In genomic region chr18:51044928-51045587, GRCh38 we compare ENCODE assay signal across 10 cellular contexts. TPM values are rescaled to one million over a fixed set of nuclear protein-coding genes. Genes with fewer than 3 reads are reported as not detected.
A peak's percentile ranks its signal among the peaks of the same experiment; 100 is the strongest.
DNase-seq lines count a peak whose midpoint lies in the region; ATAC-seq and TF ChIP-seq lines count a peak whose summit lies in the region.
"Had no signal": no experiment of that assay in that cellular context is flagged by ENCODE, and none has a peak within 500 bp of the region (broad histone marks: within the 10 kb centered on the region; RNA-seq: fewer than 3 reads in every experiment).

No MANE protein-coding gene starts in this region.

- H3K4me3 ChIP-seq in right cardiac atrium (ENCODE audit: low read length), result peak overlapping the region; percentile 32
- H3K4me3 ChIP-seq: SJSA1 had no signal

- peaks cover 8% of the 10 kb centered on the region for H3K36me3 Mint-ChIP-seq in activated T-cell treated with anti-CD3 and anti-CD28 coated beads, Interleukin-2, amount 50 U/mL, for 4 hours (ENCODE audit: insufficient read depth)
- H3K36me3 Mint-ChIP-seq in WTC11, result peaks cover 17% of the 10 kb centered on the region
- H3K36me3 Mint-ChIP-seq in stimulated activated effector memory CD8-positive, alpha-beta T cell treated with anti-CD3 and anti-CD28 coated beads, Interleukin-12 subunit alpha, Interleukin-12 subunit beta, amount 100 ng/mL, for 72 hours, result peaks cover 40% of the 10 kb centered on the region

- CTCF ChIA-PET in WTC11 (lab: Charles Lee), result interaction anchor here (1.0 kb wide), 1 partner anchor 78 kb away, joined by 5 read pairs; no protein-coding TSS in a partner anchor

- peaks cover 6% of the 10 kb centered on the region for H3K4me1 ChIP-seq in right cardiac atrium (ENCODE audit: control insufficient read depth, insufficient read depth, low read length)

- H3K27me3 Mint-ChIP-seq in activated T-cell treated with anti-CD3 and anti-CD28 coated beads, Interleukin-2, amount 50 U/mL, for 4 hours (ENCODE audit: low read depth), result no peaks in the 10 kb centered on the region
- no peaks in the 10 kb centered on the region for H3K27me3 Mint-ChIP-seq in WTC11 (ENCODE audit: low read depth)

- H3K4me1 Mint-ChIP-seq in activated T-cell treated with anti-CD3 and anti-CD28 coated beads, Interleukin-2, amount 50 U/mL, for 4 hours (ENCODE audit: low read depth), result peaks cover 59% of the 10 kb centered on the region
- H3K4me1 Mint-ChIP-seq in WTC11, result peaks cover 69% of the 10 kb centered on the region
- peaks cover 50% of the 10 kb centered on the region for H3K4me1 Mint-ChIP-seq in stimulated activated effector memory CD8-positive, alpha-beta T cell treated with anti-CD3 and anti-CD28 coated beads, Interleukin-12 subunit alpha, Interleukin-12 subunit beta, amount 100 ng/mL, for 72 hours

- intact Hi-C loops in right cardiac atrium (cut with DNase I), result no loop called here

- H3K27ac Mint-ChIP-seq in WTC11, result peak overlapping the region; percentile 58
- peak overlapping the region; percentile 36 for H3K27ac Mint-ChIP-seq in stimulated activated effector memory CD8-positive, alpha-beta T cell treated with anti-CD3 and anti-CD28 coated beads, Interleukin-12 subunit alpha, Interleukin-12 subunit beta, amount 100 ng/mL, for 72 hours

- no peaks in the 10 kb centered on the region for H3K27me3 ChIP-seq in right cardiac atrium (ENCODE audit: control insufficient read depth, insufficient read depth)
- H3K27me3 ChIP-seq: SJSA1 had no signal

- ATAC-seq in activated T-cell treated with anti-CD3 and anti-CD28 coated beads, Interleukin-2, amount 50 U/mL, for 4 hours, result no peak
- no peak; the same call in 1 of the 2 replicates for ATAC-seq in WTC11
- ATAC-seq in right cardiac atrium, result no peak
- no peak for ATAC-seq in stimulated activated effector memory CD8-positive, alpha-beta T cell treated with anti-CD3 and anti-CD28 coated beads, Interleukin-12 subunit alpha, Interleukin-12 subunit beta, amount 100 ng/mL, for 72 hours

- 28% methylated on average over 2 of the region's 2 CpGs for WGBS in right cardiac atrium

- POLR2A ChIA-PET in WTC11 (lab: Charles Lee), result no interaction called here

- no peak for DNase-seq in activated T-cell treated with anti-CD3 and anti-CD28 coated beads, Interleukin-2, amount 50 U/mL, for 4 hours
- no peak for DNase-seq in activated T-cell treated with anti-CD3 and anti-CD28 coated beads for 4 hours
- DNase-seq in WTC11 (ENCODE audit: low spot score), result no peak
- DNase-seq in right cardiac atrium, result no peak
- no peak for DNase-seq in stimulated activated effector memory CD8-positive, alpha-beta T cell treated with anti-CD3 and anti-CD28 coated beads, Interleukin-12 subunit alpha, Interleukin-12 subunit beta, amount 100 ng/mL, for 72 hours (ENCODE audit: low spot score in 2 of 2)
- DNase-seq in NCI-H1694 treated with DMSO at 0.1 percent for 48 hours (lab: John Stamatoyannopoulos, UW), result no peak
- DNase-seq in central memory CD4-positive, alpha-beta T cell, result no peak
- DNase-seq in AG08395 (ENCODE audit: low spot score), result no peak
- DNase-seq: stimulated activated CD4-positive, alpha-beta T cell treated with anti-CD3 and anti-CD28 coated beads, Interleukin-4, amount 100 ng/mL, for 24 hours had no signal

- H3K9me3 ChIP-seq in right cardiac atrium (ENCODE audit: control insufficient read depth, low read length), result no peaks in the 10 kb centered on the region
- H3K9me3 ChIP-seq: SJSA1 had no signal

- TF ChIP-seq CTCF in WTC11 (IDR thresholded peaks at IDR 0.05), result no peak

- H3K4me3 Mint-ChIP-seq in activated T-cell treated with anti-CD3 and anti-CD28 coated beads, Interleukin-2, amount 50 U/mL, for 4 hours, result peak overlapping the region; percentile 3
- H3K4me3 Mint-ChIP-seq in WTC11, result no peak overlapping the region
- no peak overlapping the region for H3K4me3 Mint-ChIP-seq in stimulated activated effector memory CD8-positive, alpha-beta T cell treated with anti-CD3 and anti-CD28 coated beads, Interleukin-12 subunit alpha, Interleukin-12 subunit beta, amount 100 ng/mL, for 72 hours

- H3K27ac ChIP-seq in right cardiac atrium (ENCODE audit: low read length), result no peak overlapping the region
- H3K27ac ChIP-seq: SJSA1 had no signal

- no peaks in the 10 kb centered on the region for H3K9me3 Mint-ChIP-seq in activated T-cell treated with anti-CD3 and anti-CD28 coated beads, Interleukin-2, amount 50 U/mL, for 4 hours
- H3K9me3 Mint-ChIP-seq in WTC11, result peaks cover 7% of the 10 kb centered on the region
- no peaks in the 10 kb centered on the region for H3K9me3 Mint-ChIP-seq in stimulated activated effector memory CD8-positive, alpha-beta T cell treated with anti-CD3 and anti-CD28 coated beads, Interleukin-12 subunit alpha, Interleukin-12 subunit beta, amount 100 ng/mL, for 72 hours

TF ChIP-seq in WTC11, 78 proteins besides CTCF, POLR2A, EP300 and RAD21:
- TF ChIP-seq EMX1 (CRISPR knock-in tag; IDR thresholded peaks at IDR 0.05) (no peak), NFYB (CRISPR knock-in tag; conservative IDR thresholded peaks at IDR 0.05; ENCODE audit: low read depth) (no peak), PREB (CRISPR knock-in tag; IDR thresholded peaks at IDR 0.05; ENCODE audit: borderline replicate concordance) (no peak), NR2C2 (CRISPR knock-in tag; IDR thresholded peaks at IDR 0.05) (no peak), ZSCAN18 (CRISPR knock-in tag; IDR thresholded peaks at IDR 0.05) (no peak), ELF4 (CRISPR knock-in tag; IDR thresholded peaks at IDR 0.05; ENCODE audit: low read depth) (no peak), MYBL2 (CRISPR knock-in tag; IDR thresholded peaks at IDR 0.05) (no peak), ZBTB21 (CRISPR knock-in tag; IDR thresholded peaks at IDR 0.05; ENCODE audit: borderline replicate concordance) (no peak), JUN (CRISPR knock-in tag; IDR thresholded peaks at IDR 0.05) (no peak), E2F4 (CRISPR knock-in tag; IDR thresholded peaks at IDR 0.05; ENCODE audit: borderline replicate concordance, low read depth) (no peak), ZNF396 (CRISPR knock-in tag; IDR thresholded peaks at IDR 0.05; ENCODE audit: borderline replicate concordance) (no peak)

RNA-seq across cellular contexts. Expression of gene SMAD4, which starts 15.0 kb away (rescaled TPM):
- total RNA-seq in activated T-cell treated with anti-CD3 and anti-CD28 coated beads, Interleukin-2, amount 50 U/mL, for 4 hours, result 10 to 100 TPM; 58.6 to 60.7 (median 59.6) TPM
- total RNA-seq in WTC11 (2021), result 105 to 107 TPM (median 107 TPM) in 3 replicates
- 10 to 100 TPM; 85.8 to 98.2 (median 92.7) TPM for total RNA-seq in right cardiac atrium
- 14.8 TPM for polyA plus RNA-seq in right cardiac atrium
